ENCODE assay signal across 8 cellular contexts in genomic region chr4:182916483-182917181, GRCh38. TPM values are rescaled to one million over a fixed set of nuclear protein-coding genes. Genes with fewer than 3 reads are reported as not detected.
A peak's percentile ranks its signal among the peaks of the same experiment; 100 is the strongest.
DNase-seq lines count a peak whose midpoint lies in the region; ATAC-seq and TF ChIP-seq lines count a peak whose summit lies in the region.

No MANE protein-coding gene starts in this region.

- H3K4me3 Mint-ChIP-seq in activated T-helper 1 cell treated with anti-CD3 and anti-CD28 coated beads, Interleukin-12 subunit alpha, Interleukin-12 subunit beta, Interleukin-2, Interleukin-4 antibody, amounts not matched to agents 30 ng/mL and 10 ng/mL and 1 ng/mL, durations not matched to agents 14 hours and 24 hours and 36 hours: peak overlapping the region; percentile 92

- DNase-seq in NCI-H69 (lab: John Stamatoyannopoulos, UW) (peak; percentile 70), foreskin melanocyte (peak; percentile 62), omental fat pad (ENCODE audit: low spot score) (peak; percentile 39), aorta (peak; percentile 72 to 86)
- DNase-seq in activated T-helper 1 cell treated with anti-CD3 and anti-CD28 coated beads, Interleukin-12 subunit alpha, Interleukin-12 subunit beta, Interleukin-2, Interleukin-4 antibody, amounts not matched to agents 30 ng/mL and 10 ng/mL and 1 ng/mL, durations not matched to agents 14 hours and 24 hours and 36 hours (ENCODE audit: low spot score): peak; percentile 12

- H3K9me3 Mint-ChIP-seq in activated T-helper 1 cell treated with anti-CD3 and anti-CD28 coated beads, Interleukin-12 subunit alpha, Interleukin-12 subunit beta, Interleukin-2, Interleukin-4 antibody, amounts not matched to agents 30 ng/mL and 10 ng/mL and 1 ng/mL, durations not matched to agents 14 hours and 24 hours and 36 hours: no peaks in the 10 kb centered on the region

- ATAC-seq in GM18502 (IDR thresholded peaks at IDR 0.05; ENCODE audit: poor library complexity, unreplicated experiment): peak; percentile 26
- peak; percentile 9 for ATAC-seq in HG02970 (IDR thresholded peaks at IDR 0.05; ENCODE audit: low FRiP score, unreplicated experiment)
- peak; percentile 80 for ATAC-seq in omental fat pad (ENCODE audit: low FRiP score)
- peak; percentile 58 for ATAC-seq in aorta (ENCODE audit: low FRiP score)

- 6 to 7% methylated on average over 33 to 38 of the region's 38 CpGs for WGBS in aorta, 2 donors

- H3K27ac ChIP-seq in 22Rv1 (peak overlapping the region; percentile 56), aorta (ENCODE audit: low read depth in 1 of 2, low read length in 2 of 2) (peak overlapping the region; percentile 46 to 77)

- H3K36me3 ChIP-seq in aorta (ENCODE audit: control insufficient read depth in 1 of 2, insufficient read depth in 2 of 2, low read length in 1 of 2): peaks cover 2% of the 10 kb centered on the region in 2 donors

- peaks cover 4% of the 10 kb centered on the region for H3K27me3 Mint-ChIP-seq in activated T-helper 1 cell treated with anti-CD3 and anti-CD28 coated beads, Interleukin-12 subunit alpha, Interleukin-12 subunit beta, Interleukin-2, Interleukin-4 antibody, amounts not matched to agents 30 ng/mL and 10 ng/mL and 1 ng/mL, durations not matched to agents 14 hours and 24 hours and 36 hours (ENCODE audit: insufficient read depth)

- intact Hi-C loops in activated T-helper 1 cell treated with anti-CD3 and anti-CD28 coated beads, Interleukin-12 subunit alpha, Interleukin-12 subunit beta, Interleukin-2, Interleukin-4 antibody, amounts not matched to agents 30 ng/mL and 10 ng/mL and 1 ng/mL, durations not matched to agents 14 hours and 24 hours and 36 hours (cut with micrococcal nuclease): loop anchor here (1.0 to 10.0 kb wide), 4 partner anchors 182 to 738 kb away; partner anchors contain the start of genes CDKN2AIP, RWDD4, TRAPPC11 and WWC2
- intact Hi-C loops in aorta (cut with DNase I): no loop called here

- peaks cover 54% of the 10 kb centered on the region for H3K4me1 Mint-ChIP-seq in activated T-helper 1 cell treated with anti-CD3 and anti-CD28 coated beads, Interleukin-12 subunit alpha, Interleukin-12 subunit beta, Interleukin-2, Interleukin-4 antibody, amounts not matched to agents 30 ng/mL and 10 ng/mL and 1 ng/mL, durations not matched to agents 14 hours and 24 hours and 36 hours (ENCODE audit: low read depth)

- H3K36me3 Mint-ChIP-seq in activated T-helper 1 cell treated with anti-CD3 and anti-CD28 coated beads, Interleukin-12 subunit alpha, Interleukin-12 subunit beta, Interleukin-2, Interleukin-4 antibody, amounts not matched to agents 30 ng/mL and 10 ng/mL and 1 ng/mL, durations not matched to agents 14 hours and 24 hours and 36 hours (ENCODE audit: low read depth): peaks cover 34% of the 10 kb centered on the region

- TF ChIP-seq CTCF in 22Rv1 (IDR thresholded peaks at IDR 0.05) (no peak), omental fat pad (IDR thresholded peaks at IDR 0.05) (no peak)

- peak overlapping the region; percentile 74 to 82 for H3K4me3 ChIP-seq in aorta (ENCODE audit: low read length in 2 of 2)

- no peaks in the 10 kb centered on the region for H3K9me3 ChIP-seq in aorta (ENCODE audit: control insufficient read depth, low read length)

- peak overlapping the region; percentile 97 for H3K27ac Mint-ChIP-seq in activated T-helper 1 cell treated with anti-CD3 and anti-CD28 coated beads, Interleukin-12 subunit alpha, Interleukin-12 subunit beta, Interleukin-2, Interleukin-4 antibody, amounts not matched to agents 30 ng/mL and 10 ng/mL and 1 ng/mL, durations not matched to agents 14 hours and 24 hours and 36 hours

- H3K27me3 ChIP-seq in aorta (ENCODE audit: control insufficient read depth in 1 of 2, insufficient read depth in 2 of 2, low read length in 1 of 2): no peaks in the 10 kb centered on the region

- no peaks in the 10 kb centered on the region for H3K4me1 ChIP-seq in aorta (ENCODE audit: control insufficient read depth in 1 of 2, insufficient read depth in 2 of 2, low read length in 2 of 2)

RNA-seq across cellular contexts. Expression of gene DCTD, which starts 0.6 kb away (rescaled TPM):
- total RNA-seq in activated T-helper 1 cell treated with anti-CD3 and anti-CD28 coated beads, Interleukin-12 subunit alpha, Interleukin-12 subunit beta, Interleukin-2, Interleukin-4 antibody, amounts not matched to agents 30 ng/mL and 10 ng/mL and 1 ng/mL, durations not matched to agents 14 hours and 24 hours and 36 hours: 122 and 131 TPM in 2 replicates
- total RNA-seq in omental fat pad: 10 to 100 TPM; 43.3 to 79.0 (median 53.1) TPM
- total RNA-seq in aorta: 10 to 100 TPM; 73.6 to 78.4 TPM
- polyA plus RNA-seq in aorta: 10 to 100 TPM; 65.1 to 72.0 TPM

Comparison
In these comparisons a context has a peak if more than half of its experiments do, and no peak if none do; other contexts are left out.
1. Peak in every context shown above with its lines: DNase-seq, ATAC-seq, H3K4me3 ChIP-seq and H3K27ac ChIP-seq.
2. ATAC-seq: peak in every context shown above with its lines; median percentile 80 in omental fat pad; 58 in aorta; 26 in GM18502; 9 in HG02970.
3. DNase-seq: peak in every context shown above with its lines; median percentile 79 in aorta; 70 in NCI-H69; 62 in foreskin melanocyte; 39 in omental fat pad; 12 in activated T-helper 1 cell treated with anti-CD3 and anti-CD28 coated beads, Interleukin-12 subunit alpha, Interleukin-12 subunit beta, Interleukin-2, Interleukin-4 antibody, amounts not matched to agents 30 ng/mL and 10 ng/mL and 1 ng/mL, durations not matched to agents 14 hours and 24 hours and 36 hours.